ENCODE assay signal across 16 cellular contexts in genomic region chr3:32148356-32148755, GRCh38. TPM values are rescaled to one million over a fixed set of nuclear protein-coding genes. Genes with fewer than 3 reads are reported as not detected.
A peak's percentile ranks its signal among the peaks of the same experiment; 100 is the strongest.
DNase-seq lines count a peak whose midpoint lies in the region; ATAC-seq, FAIRE-seq and TF ChIP-seq lines count a peak whose summit lies in the region.
"Had no signal": no experiment of that assay in that cellular context is flagged by ENCODE, and none has a peak within 500 bp of the region (broad histone marks: within the 10 kb centered on the region; RNA-seq: fewer than 3 reads in every experiment).

No MANE protein-coding gene starts in this region.

- H3K4me1 ChIP-seq in endothelial cell of umbilical vein (ENCODE audit: control insufficient read depth, extremely low read depth, insufficient read depth, low read length) (peaks cover 6% of the 10 kb centered on the region), body of pancreas (no peaks in the 10 kb centered on the region)

- intact Hi-C loops in endothelial cell of umbilical vein (cut with micrococcal nuclease) = loop anchor here (10.0 kb wide), 1 partner anchor 424 kb away; no protein-coding TSS in a partner anchor
- intact Hi-C loops in body of pancreas (cut with DNase I) = no loop called here

- no peaks in the 10 kb centered on the region for H4K20me1 ChIP-seq in endothelial cell of umbilical vein (replicated peaks; ENCODE audit: control insufficient read depth, extremely low read depth, insufficient read depth, low read length)

- H3K27me3 ChIP-seq in endothelial cell of umbilical vein (ENCODE audit: control insufficient read depth in 2 of 2, insufficient read depth in 2 of 2, low read length in 2 of 2) = no peaks in the 10 kb centered on the region
- H3K27me3 ChIP-seq in body of pancreas = no peaks in the 10 kb centered on the region

- no peak overlapping the region for H2AFZ ChIP-seq in endothelial cell of umbilical vein (ENCODE audit: low read depth, low read length)

- no peak overlapping the region for H3K27ac ChIP-seq in endothelial cell of umbilical vein (ENCODE audit: insufficient read depth, low read depth, low read length)
- no peak overlapping the region for H3K27ac ChIP-seq in body of pancreas

- DNase-seq in NCI-H226 (peak; percentile 20), endothelial cell of umbilical vein (ENCODE audit: low read depth, low spot score) (no peak), nephron progenitor cell (no peak), GM20000 (ENCODE audit: low spot score) (no peak), NCI-H1105 treated with DMSO at 0.1 percent for 48 hours (lab: John Stamatoyannopoulos, UW) (no peak), body of pancreas (no peak)
- DNase-seq: CD4-positive, alpha-beta memory T cell; DMS79; NCI-H187 treated with DMSO at 0.1 percent for 48 hours; NCI-H446 treated with DMSO at 0.1 percent for 48 hours; RPMI8226 had no signal

- CTCF ChIA-PET in endothelial cell of umbilical vein (lab: Charles Lee) = interaction anchor here (1.1 kb wide), 1 partner anchor 129 kb away, joined by 8 read pairs; no protein-coding TSS in a partner anchor

- no peaks in the 10 kb centered on the region for H3K27me3 Mint-ChIP-seq in nephron progenitor cell (ENCODE audit: low read depth, poor library complexity)
- H3K27me3 Mint-ChIP-seq: CD4-positive, alpha-beta memory T cell had no signal

- H3K9me3 Mint-ChIP-seq in nephron progenitor cell = no peaks in the 10 kb centered on the region

- ATAC-seq in GM18498 (IDR thresholded peaks at IDR 0.05; ENCODE audit: unreplicated experiment) (no peak), body of pancreas (no peak)

- no peaks in the 10 kb centered on the region for H3K9me3 ChIP-seq in endothelial cell of umbilical vein (replicated peaks; ENCODE audit: control insufficient read depth, insufficient read depth, low read length)
- no peaks in the 10 kb centered on the region for H3K9me3 ChIP-seq in body of pancreas

- H3K79me2 ChIP-seq in endothelial cell of umbilical vein (ENCODE audit: control insufficient read depth, insufficient read depth, low read length) = no peaks in the 10 kb centered on the region

- H3K4me1 Mint-ChIP-seq in nephron progenitor cell = peaks cover 39% of the 10 kb centered on the region

- dilution Hi-C loops in endothelial cell of umbilical vein (cut with MboI; ENCODE audit: extremely low pct_ligation_motif_present, low sequenced_read_pairs) = no loop called here

- POLR2A ChIA-PET in endothelial cell of umbilical vein (lab: Charles Lee) = no interaction called here

- no peaks in the 10 kb centered on the region for H3K9me1 ChIP-seq in endothelial cell of umbilical vein (replicated peaks; ENCODE audit: control insufficient read depth, extremely low read depth, insufficient read depth, low read length)

- peak; percentile 4 for FAIRE-seq in endothelial cell of umbilical vein (lab: Jason Lieb, UNC)
- FAIRE-seq: D721Med, G401.6, GM12891, HTR-8/SVneo had no signal

- TF ChIP-seq CTCF in endothelial cell of umbilical vein (IDR thresholded peaks at IDR 0.05; ENCODE audit: extremely low read depth in 1 of 2, insufficient read depth in 1 of 2, low read depth in 1 of 2, low read length in 2 of 2) = no peak
- TF ChIP-seq CTCF in nephron progenitor cell (IDR thresholded peaks at IDR 0.05) = no peak
- TF ChIP-seq CTCF in GM20000 (IDR thresholded peaks at IDR 0.05; ENCODE audit: extremely low read depth, missing control alignments) = no peak
- no peak for TF ChIP-seq CTCF in body of pancreas (IDR thresholded peaks at IDR 0.05)

- no peak for TF ChIP-seq POLR2A in endothelial cell of umbilical vein (IDR thresholded peaks at IDR 0.05; ENCODE audit: low read depth, low read length)
- no peak for TF ChIP-seq POLR2A in body of pancreas (IDR thresholded peaks at IDR 0.05)

- no TSS peak for BruUV-seq in endothelial cell of umbilical vein (replicated peaks; lab: Mats Ljungman, UMichigan)

- H3K36me3 ChIP-seq in endothelial cell of umbilical vein (ENCODE audit: control insufficient read depth in 2 of 2, extremely low read depth in 1 of 2, insufficient read depth in 2 of 2, low read length in 2 of 2) (no peaks in the 10 kb centered on the region), body of pancreas (replicated peaks in 1 of 2; ENCODE audit: insufficient read depth in 1 of 2, low read depth in 2 of 2) (peaks cover 0 to 10% of the 10 kb centered on the region in 2 donors)

- peak overlapping the region; percentile 75 for H3K27ac Mint-ChIP-seq in nephron progenitor cell

- H3K4me2 ChIP-seq in endothelial cell of umbilical vein (ENCODE audit: insufficient read depth, low read length) = no peak overlapping the region

- H3K4me3 ChIP-seq in endothelial cell of umbilical vein (replicated peaks in 1 of 3; ENCODE audit: insufficient read depth in 1 of 3, low read depth in 1 of 3, low read length in 3 of 3) = no peak overlapping the region
- H3K4me3 ChIP-seq in body of pancreas = no peak overlapping the region

- H3K9ac ChIP-seq in endothelial cell of umbilical vein (replicated peaks; ENCODE audit: extremely low read depth, insufficient read depth, low read length) = no peak overlapping the region

- 69 to 73% methylated on average over 6 of the region's 6 CpGs for WGBS in body of pancreas, 2 donors

- no peaks in the 10 kb centered on the region for H3K36me3 Mint-ChIP-seq in nephron progenitor cell (ENCODE audit: low read depth)

- H3K4me3 Mint-ChIP-seq in nephron progenitor cell = no peak overlapping the region
- H3K4me3 Mint-ChIP-seq: CD4-positive, alpha-beta memory T cell had no signal

TF ChIP-seq in endothelial cell of umbilical vein, 7 proteins besides CTCF, POLR2A, EP300 and RAD21:
- TF ChIP-seq EZH2 (IDR thresholded peaks at IDR 0.05; ENCODE audit: borderline replicate concordance, low read depth, low read length, severe bottlenecking) (no peak), FOS (IDR thresholded peaks at IDR 0.05; ENCODE audit: borderline replicate concordance, insufficient read depth, low read length) (no peak), GATA2 (IDR thresholded peaks at IDR 0.05; ENCODE audit: insufficient read depth, insufficient read length, low read depth, low read length) (no peak), MYC (IDR thresholded peaks at IDR 0.05; ENCODE audit: low read depth, low read length) (no peak), POLR2AphosphoS5 (IDR thresholded peaks at IDR 0.05; ENCODE audit: insufficient read depth, low read depth, low read length) (no peak), MAX (IDR thresholded peaks at IDR 0.05; ENCODE audit: insufficient read depth, insufficient read length) (no peak), JUN (IDR thresholded peaks at IDR 0.05; ENCODE audit: borderline replicate concordance, insufficient read depth, insufficient read length, low read depth) (no peak)

RNA-seq across cellular contexts. Expression of gene GPD1L, which starts 41.9 kb away (rescaled TPM):
- total RNA-seq in endothelial cell of umbilical vein = 11.3 and 12.9 TPM in 2 replicates
- polyA plus RNA-seq in endothelial cell of umbilical vein = 4.0 and 5.1 TPM in 2 replicates
- 5.9 and 6.0 TPM in 2 replicates for polyA plus RNA-seq in endothelial cell of umbilical vein (2011; cell fraction: cytosol; rRNA removed)
- polyA plus RNA-seq in endothelial cell of umbilical vein (2011; cell fraction: nucleus; rRNA removed) = 5.4 and 6.3 TPM in 2 replicates
- polyA plus RNA-seq in endothelial cell of umbilical vein (2012) = 8.2 and 10.8 TPM in 2 replicates
- 7.5 and 8.8 TPM in 2 replicates for polyA minus RNA-seq in endothelial cell of umbilical vein
- polyA minus RNA-seq in endothelial cell of umbilical vein (2011; cell fraction: cytosol; rRNA and poly(A)+ RNA removed) = 16.8 TPM
- polyA minus RNA-seq in endothelial cell of umbilical vein (2011; cell fraction: nucleus; rRNA and poly(A)+ RNA removed) = 2.7 and 3.0 TPM in 2 replicates
- 10 to 100 TPM; 23.6 to 97.6 TPM for total RNA-seq in body of pancreas
